ENCODE assay signal across 10 cellular contexts in genomic region chr5:130141689-130142320, GRCh38.
A peak's percentile ranks its signal among the peaks of the same experiment; 100 is the strongest.
DNase-seq lines count a peak whose midpoint lies in the region; ATAC-seq, FAIRE-seq and TF ChIP-seq lines count a peak whose summit lies in the region.
"Had no signal": no experiment of that assay in that cellular context is flagged by ENCODE, and none has a peak within 500 bp of the region (broad histone marks: within the 10 kb centered on the region; RNA-seq: fewer than 3 reads in every experiment).

No MANE protein-coding gene starts in this region.

- no TSS peak for BruUV-seq in PC-9 (replicated peaks; lab: Mats Ljungman, UMichigan)

- H3F3A ChIP-seq in PC-9 (ENCODE audit: insufficient read depth, low read depth): no peaks in the 10 kb centered on the region

- H3K4me3 Mint-ChIP-seq in glutamatergic neuron (ENCODE audit: unreplicated experiment): no peak overlapping the region
- H3K4me3 Mint-ChIP-seq: stimulated activated naive CD8-positive, alpha-beta T cell treated with anti-CD3 and anti-CD28 coated beads, Interleukin-15, Interleukin-2, amounts not matched to agents 100 ng/mL and 50 ng/mL, for 24 hours had no signal

- H3K9me2 ChIP-seq in PC-9 (ENCODE audit: insufficient read depth): no peaks in the 10 kb centered on the region

- POLR2A ChIA-PET in PC-9 (lab: Charles Lee; ENCODE audit: unreplicated experiment): no interaction called here

- H3K4me1 Mint-ChIP-seq in glutamatergic neuron (ENCODE audit: low read depth, unreplicated experiment): peaks cover 16% of the 10 kb centered on the region

- TF ChIP-seq CTCF in PC-9 (conservative IDR thresholded peaks at IDR 0.05): peak; percentile 59
- peak; percentile 38 for TF ChIP-seq CTCF in glutamatergic neuron (IDR thresholded peaks at IDR 0.05; ENCODE audit: partially characterized antibody, unreplicated experiment)
- TF ChIP-seq CTCF in upper lobe of right lung (IDR thresholded peaks at IDR 0.05): peak; percentile 49

- CTCF ChIA-PET in PC-9 (lab: Charles Lee): interaction anchor here (0.6 kb wide), 2 partner anchors 147 to 210 kb away, joined by 3 to 4 read pairs; no protein-coding TSS in a partner anchor

- TF ChIP-seq POLR2A in GM12891 (IDR thresholded peaks at IDR 0.05; ENCODE audit: low read depth, low read length): no peak

- intact Hi-C loops in PC-9 (cut with micrococcal nuclease; ENCODE audit: unreplicated experiment): loop anchor here (1.0 kb wide), 2 partner anchors 236 to 371 kb away; no protein-coding TSS in a partner anchor
- intact Hi-C loops in upper lobe of right lung (cut with DNase I): no loop called here
- intact Hi-C loops in sciatic nerve (cut with DNase I): no loop called here

- H3K27me3 ChIP-seq in PC-9 (ENCODE audit: insufficient read depth, low read depth) (no peaks in the 10 kb centered on the region), upper lobe of right lung (no peaks in the 10 kb centered on the region)

- no peak overlapping the region for H2AFZ ChIP-seq in PC-9

- no peak for FAIRE-seq in GM12891 (lab: Jason Lieb, UNC)

- DNase-seq in A172 (ENCODE audit: low spot score): peak; percentile 52
- peak; percentile 2 for DNase-seq in GM12891 (ENCODE audit: insufficient read length, low spot score)
- DNase-seq in PC-9: peak in 1 of 2 experiments; percentile 16
- DNase-seq in glutamatergic neuron: peak; percentile 62
- peak; percentile 64 for DNase-seq in upper lobe of right lung
- DNase-seq in SHP77 treated with DMSO at 0.1 percent for 48 hours (lab: John Stamatoyannopoulos, UW): no peak
- DNase-seq in sciatic nerve (ENCODE audit: low spot score): no peak

- no peak overlapping the region for H3K4me3 ChIP-seq in PC-9
- H3K4me3 ChIP-seq in upper lobe of right lung: no peak overlapping the region

- peaks cover 2% of the 10 kb centered on the region for H3K27me3 Mint-ChIP-seq in glutamatergic neuron (ENCODE audit: unreplicated experiment)
- H3K27me3 Mint-ChIP-seq: stimulated activated naive CD8-positive, alpha-beta T cell treated with anti-CD3 and anti-CD28 coated beads, Interleukin-15, Interleukin-2, amounts not matched to agents 100 ng/mL and 50 ng/mL, for 24 hours had no signal

- H3K4me2 ChIP-seq in PC-9: no peak overlapping the region

- no peak overlapping the region for H3K27ac ChIP-seq in PC-9
- no peak overlapping the region for H3K27ac ChIP-seq in upper lobe of right lung
- H3K27ac ChIP-seq: epithelial cell of prostate had no signal

- H3K36me3 ChIP-seq in PC-9 (ENCODE audit: low read depth) (no peaks in the 10 kb centered on the region), upper lobe of right lung (no peaks in the 10 kb centered on the region)

- no peaks in the 10 kb centered on the region for H4K20me1 ChIP-seq in PC-9 (ENCODE audit: insufficient read depth)

- H3K9me3 Mint-ChIP-seq in glutamatergic neuron (ENCODE audit: unreplicated experiment): peaks cover 2% of the 10 kb centered on the region
- H3K9me3 Mint-ChIP-seq: stimulated activated naive CD8-positive, alpha-beta T cell treated with anti-CD3 and anti-CD28 coated beads, Interleukin-15, Interleukin-2, amounts not matched to agents 100 ng/mL and 50 ng/mL, for 24 hours had no signal

- H3K79me2 ChIP-seq in PC-9 (ENCODE audit: low read depth): no peaks in the 10 kb centered on the region

- H3K9me3 ChIP-seq in PC-9 (ENCODE audit: insufficient read depth, low read depth) (0 out of 2 replicates have a peak, but pooled peaks cover 3% of the 10 kb centered on the region), upper lobe of right lung (no peaks in the 10 kb centered on the region)

- H3K4me1 ChIP-seq in PC-9 (replicated peaks; ENCODE audit: insufficient read depth): no peaks in the 10 kb centered on the region
- H3K4me1 ChIP-seq in upper lobe of right lung: no peaks in the 10 kb centered on the region

- ATAC-seq in HG02763 (IDR thresholded peaks at IDR 0.05; ENCODE audit: unreplicated experiment): peak; percentile 73
- ATAC-seq in upper lobe of right lung: peak; percentile 86
- ATAC-seq in sciatic nerve: no peak

- H3K27ac Mint-ChIP-seq in glutamatergic neuron (ENCODE audit: unreplicated experiment): no peak overlapping the region
- H3K27ac Mint-ChIP-seq: stimulated activated naive CD8-positive, alpha-beta T cell treated with anti-CD3 and anti-CD28 coated beads, Interleukin-15, Interleukin-2, amounts not matched to agents 100 ng/mL and 50 ng/mL, for 24 hours had no signal

- no peaks in the 10 kb centered on the region for H3K36me3 Mint-ChIP-seq in glutamatergic neuron (ENCODE audit: unreplicated experiment)

TF ChIP-seq in GM12891, 5 proteins besides CTCF, POLR2A, EP300 and RAD21:
- TF ChIP-seq SPI1 (IDR thresholded peaks at IDR 0.05; ENCODE audit: low read depth, low read length): no peak
- TF ChIP-seq POLR2AphosphoS5 (IDR thresholded peaks at IDR 0.05; ENCODE audit: low read depth, low read length): no peak

Comparison
In these comparisons a context has a peak if more than half of its experiments do, and no peak if none do; other contexts are left out.
1. DNase-seq: peak in A172 (single experiment), GM12891 (single experiment), glutamatergic neuron (single experiment) and upper lobe of right lung (single experiment); none in SHP77 treated with DMSO at 0.1 percent for 48 hours (single experiment) and sciatic nerve (single experiment).
2. Peak in every context shown above with its lines, with median percentiles within 50 percentile points of each other: CTCF ChIP-seq.